Comparison of ENCODE assay signal across 1 cellular context in the genomic region with DNA sequence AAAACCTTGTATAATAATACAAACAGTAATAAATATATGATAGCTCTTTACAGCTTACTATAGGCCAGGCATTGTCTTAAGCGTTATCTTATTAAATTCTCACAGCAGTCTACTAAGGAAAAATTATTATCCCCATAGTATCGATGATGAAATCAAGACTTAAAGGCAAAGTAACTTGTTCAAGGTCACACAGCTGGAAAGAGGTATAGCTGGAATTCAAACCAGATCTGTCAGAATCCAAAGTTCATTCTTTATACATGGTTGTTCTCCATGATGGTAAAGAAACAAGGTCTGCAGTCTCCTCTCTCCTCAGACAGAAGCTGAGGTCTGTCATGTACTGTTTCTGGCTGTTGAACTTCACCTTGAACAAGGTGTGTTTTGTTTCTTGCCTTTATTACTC.
TF ChIP-seq lines count a peak whose summit lies in the region.

No MANE protein-coding gene starts in this region.

TF ChIP-seq in K562, 482 proteins besides CTCF, POLR2A, EP300 and RAD21:
- TF ChIP-seq, protein P1, sequence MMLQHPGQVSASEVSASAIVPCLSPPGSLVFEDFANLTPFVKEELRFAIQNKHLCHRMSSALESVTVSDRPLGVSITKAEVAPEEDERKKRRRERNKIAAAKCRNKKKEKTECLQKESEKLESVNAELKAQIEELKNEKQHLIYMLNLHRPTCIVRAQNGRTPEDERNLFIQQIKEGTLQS (IDR thresholded peaks at IDR 0.05) = peak; percentile 55
- TF ChIP-seq, protein P1 (CRISPR knock-in tag; conservative IDR thresholded peaks at IDR 0.05) = no peak
- TF ChIP-seq ZNF76 (CRISPR knock-in tag; IDR thresholded peaks at IDR 0.05; ENCODE audit: borderline replicate concordance) = no peak
- no peak for TF ChIP-seq RBM22 (IDR thresholded peaks at IDR 0.05; ENCODE audit: low read depth, low read length, poor library complexity, severe bottlenecking)
